ENCODE assay signal across 8 cellular contexts in genomic region chr2:112541315-112542122, GRCh38. TPM values are rescaled to one million over a fixed set of nuclear protein-coding genes. Genes with fewer than 3 reads are reported as not detected.
A peak's percentile ranks its signal among the peaks of the same experiment; 100 is the strongest.
DNase-seq lines count a peak whose midpoint lies in the region; ATAC-seq and TF ChIP-seq lines count a peak whose summit lies in the region.

No MANE protein-coding gene starts in this region.

- H3K4me3 Mint-ChIP-seq in type B pancreatic cell, result no peak overlapping the region

- ATAC-seq in HG03196 (IDR thresholded peaks at IDR 0.05; ENCODE audit: unreplicated experiment), result peak; percentile 52

- no peaks in the 10 kb centered on the region for H3K4me1 Mint-ChIP-seq in type B pancreatic cell (ENCODE audit: unreplicated experiment)

- peak; percentile 84 for TF ChIP-seq POLR2A in GM19193 (IDR thresholded peaks at IDR 0.05; ENCODE audit: extremely low read depth, insufficient read depth, insufficient read length)

- DNase-seq in NOMO-1 (lab: John Stamatoyannopoulos, UW; ENCODE audit: unreplicated experiment in 2 of 2) (peak; percentile 79), activated T-cell treated with anti-CD3 and anti-CD28 coated beads for 48 hours (ENCODE audit: low read depth) (peak; percentile 66), fibroblast of the conjunctiva (ENCODE audit: low read depth) (peak; percentile 14), nucleus accumbens (lab: John Stamatoyannopoulos, UW) (peak in 40 of 56 donors; percentile 51 to 97 (median 89)), type B pancreatic cell (ENCODE audit: extremely low spot score, unreplicated experiment) (peak; percentile 81)

- no peaks in the 10 kb centered on the region for H3K27me3 Mint-ChIP-seq in type B pancreatic cell

- peak overlapping the region; percentile 96 for H3K27ac ChIP-seq in C4-2B

- no peaks in the 10 kb centered on the region for H3K36me3 Mint-ChIP-seq in type B pancreatic cell

- H3K27ac Mint-ChIP-seq in type B pancreatic cell, result no peak overlapping the region

- no peak for TF ChIP-seq CTCF in C4-2B (conservative IDR thresholded peaks at IDR 0.05)
- no peak for TF ChIP-seq CTCF in type B pancreatic cell (conservative IDR thresholded peaks at IDR 0.05)

- H3K9me3 Mint-ChIP-seq in type B pancreatic cell, result no peaks in the 10 kb centered on the region

RNA-seq across cellular contexts. Expression of gene POLR1B, which starts 0.7 kb away (rescaled TPM):
- total RNA-seq in type B pancreatic cell (ENCODE audit: low replicate concordance), result 29.3 and 39.9 TPM in 2 replicates

RNA-seq across cellular contexts. Expression of gene CHCHD5, which starts 42.9 kb away (rescaled TPM):
- total RNA-seq in type B pancreatic cell (ENCODE audit: low replicate concordance), result 25.6 and 33.5 TPM in 2 replicates

RNA-seq across cellular contexts. Expression of gene TTL, which starts 59.6 kb away (rescaled TPM):
- 17.4 and 58.6 TPM in 2 replicates for total RNA-seq in type B pancreatic cell (ENCODE audit: low replicate concordance)

Comparison
In these comparisons a context has a peak if more than half of its experiments do, and no peak if none do; other contexts are left out.
1. Peak in every context shown above with its lines: DNase-seq, ATAC-seq and H3K27ac ChIP-seq.
2. DNase-seq: peak in every context shown above with its lines; median percentile 89 in nucleus accumbens; 81 in type B pancreatic cell; 79 in NOMO-1; 66 in activated T-cell treated with anti-CD3 and anti-CD28 coated beads for 48 hours; 14 in fibroblast of the conjunctiva.